In genomic region chr5:169182797-169183196, GRCh38 we compare ENCODE assay signal across 23 cellular contexts.
"Had no signal": no experiment of that assay in that cellular context is flagged by ENCODE, and none has a peak within 500 bp of the region (broad histone marks: within the 10 kb centered on the region; RNA-seq: fewer than 3 reads in every experiment).

No MANE protein-coding gene starts in this region.

- H3K36me3 Mint-ChIP-seq: immature natural killer cell; memory B cell; natural killer cell; stimulated activated naive B cell treated with anti-CD40 and anti-IgM and Interleukin-4, amounts not matched to agents 10 μg/mL and 1 μg/mL and 100 μg/mL, for 72 hours had no signal

- H3K27me3 Mint-ChIP-seq: effector memory CD8-positive, alpha-beta T cell; memory B cell; progenitor cell of endocrine pancreas; stimulated activated naive B cell treated with anti-CD40 and anti-IgM and Interleukin-4, amounts not matched to agents 10 μg/mL and 1 μg/mL and 100 μg/mL, for 72 hours had no signal

- DNase-seq: cortex of kidney; effector memory CD8-positive, alpha-beta T cell; erythroblast; esophagus squamous epithelium; hypothalamus; immature natural killer cell; islet precursor cell; left ventricle myocardium superior; lower lobe of right lung; natural killer cell; right lobe of liver; small intestine; stimulated activated CD4-positive, alpha-beta T cell treated with anti-CD3 and anti-CD28 coated beads, Interleukin-15, amount 100 ng/mL, for 24 hours; stimulated activated CD4-positive, alpha-beta T cell treated with anti-CD3 and anti-CD28 coated beads, Interleukin-2, amount 100 ng/mL, for 48 hours; stimulated activated naive B cell treated with anti-CD40 and anti-IgM and Interleukin-4, amounts not matched to agents 10 μg/mL and 1 μg/mL and 100 μg/mL, for 72 hours; stomach; thyroid gland; trophoblast cell had no signal

- H3K4me3 ChIP-seq: esophagus squamous epithelium, lower lobe of right lung, right lobe of liver, stomach, thyroid gland, vagina had no signal

- H3K4me1 Mint-ChIP-seq: immature natural killer cell; memory B cell; natural killer cell; stimulated activated naive B cell treated with anti-CD40 and anti-IgM and Interleukin-4, amounts not matched to agents 10 μg/mL and 1 μg/mL and 100 μg/mL, for 72 hours had no signal

- H3K27ac ChIP-seq: esophagus squamous epithelium, lower lobe of right lung, neutrophil, parathyroid adenoma, right lobe of liver, stomach, thyroid gland, vagina had no signal

- H3K9me3 Mint-ChIP-seq: effector memory CD8-positive, alpha-beta T cell; memory B cell; natural killer cell; stimulated activated naive B cell treated with anti-CD40 and anti-IgM and Interleukin-4, amounts not matched to agents 10 μg/mL and 1 μg/mL and 100 μg/mL, for 72 hours had no signal

- ATAC-seq: effector memory CD8-positive, alpha-beta T cell; left ventricle myocardium superior; lower lobe of right lung; natural killer cell; right lobe of liver; stimulated activated naive B cell treated with anti-CD40 and anti-IgM and Interleukin-4, amounts not matched to agents 10 μg/mL and 1 μg/mL and 100 μg/mL, for 72 hours had no signal

- H3K36me3 ChIP-seq: esophagus squamous epithelium, lower lobe of right lung, neutrophil, right lobe of liver, stomach, thyroid gland, vagina had no signal

- H3K4me3 Mint-ChIP-seq: effector memory CD8-positive, alpha-beta T cell; immature natural killer cell; memory B cell; natural killer cell; stimulated activated naive B cell treated with anti-CD40 and anti-IgM and Interleukin-4, amounts not matched to agents 10 μg/mL and 1 μg/mL and 100 μg/mL, for 72 hours had no signal

- H3K4me1 ChIP-seq: esophagus squamous epithelium, lower lobe of right lung, right lobe of liver, stomach, vagina had no signal

- H3K27ac Mint-ChIP-seq: effector memory CD8-positive, alpha-beta T cell; immature natural killer cell; memory B cell; natural killer cell; progenitor cell of endocrine pancreas; stimulated activated naive B cell treated with anti-CD40 and anti-IgM and Interleukin-4, amounts not matched to agents 10 μg/mL and 1 μg/mL and 100 μg/mL, for 72 hours had no signal

- H3K9me3 ChIP-seq: esophagus squamous epithelium, lower lobe of right lung, neutrophil, right lobe of liver, stomach, thyroid gland, vagina had no signal
